Comparison of ENCODE assay signal across 1 cellular context in the genomic region with DNA sequence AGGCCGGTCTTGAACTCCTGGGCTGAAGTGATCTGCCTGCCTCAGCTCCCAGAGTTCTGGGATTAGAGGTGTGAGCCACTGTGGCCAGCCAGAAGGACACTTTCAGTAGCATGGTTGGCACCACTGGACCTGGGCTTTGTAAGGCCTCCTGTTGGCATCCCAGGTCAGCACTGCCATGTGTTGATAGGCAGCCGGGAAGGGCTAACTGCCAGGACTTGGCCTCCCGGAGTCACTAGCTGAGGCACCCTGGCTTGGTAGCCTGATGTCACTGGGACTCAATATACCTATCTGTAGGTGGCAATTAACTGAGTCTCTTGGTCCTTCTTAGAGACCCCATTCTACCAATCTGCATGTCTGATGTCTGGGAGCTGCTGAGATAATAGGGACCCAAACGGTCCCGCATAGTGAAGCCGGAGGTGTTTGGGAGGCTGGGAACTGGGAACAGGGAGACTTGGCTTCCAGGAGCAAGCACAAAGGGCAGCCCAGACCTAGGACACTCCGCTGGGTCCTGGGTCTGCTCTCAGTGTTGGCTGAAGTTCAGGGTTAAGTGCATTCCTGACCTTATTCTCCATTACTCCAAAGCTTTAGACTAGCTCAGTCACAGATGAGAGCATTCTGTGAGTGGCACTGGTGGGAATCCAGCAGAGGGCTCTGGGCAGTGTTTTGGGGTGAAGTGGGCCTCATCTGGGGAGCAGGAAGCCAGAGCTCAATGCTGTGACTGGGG.
TF ChIP-seq lines count a peak whose summit lies in the region.

No MANE protein-coding gene starts in this region.

TF ChIP-seq in GM12878, 131 proteins besides CTCF, POLR2A, EP300 and RAD21:
- TF ChIP-seq, protein P1, sequence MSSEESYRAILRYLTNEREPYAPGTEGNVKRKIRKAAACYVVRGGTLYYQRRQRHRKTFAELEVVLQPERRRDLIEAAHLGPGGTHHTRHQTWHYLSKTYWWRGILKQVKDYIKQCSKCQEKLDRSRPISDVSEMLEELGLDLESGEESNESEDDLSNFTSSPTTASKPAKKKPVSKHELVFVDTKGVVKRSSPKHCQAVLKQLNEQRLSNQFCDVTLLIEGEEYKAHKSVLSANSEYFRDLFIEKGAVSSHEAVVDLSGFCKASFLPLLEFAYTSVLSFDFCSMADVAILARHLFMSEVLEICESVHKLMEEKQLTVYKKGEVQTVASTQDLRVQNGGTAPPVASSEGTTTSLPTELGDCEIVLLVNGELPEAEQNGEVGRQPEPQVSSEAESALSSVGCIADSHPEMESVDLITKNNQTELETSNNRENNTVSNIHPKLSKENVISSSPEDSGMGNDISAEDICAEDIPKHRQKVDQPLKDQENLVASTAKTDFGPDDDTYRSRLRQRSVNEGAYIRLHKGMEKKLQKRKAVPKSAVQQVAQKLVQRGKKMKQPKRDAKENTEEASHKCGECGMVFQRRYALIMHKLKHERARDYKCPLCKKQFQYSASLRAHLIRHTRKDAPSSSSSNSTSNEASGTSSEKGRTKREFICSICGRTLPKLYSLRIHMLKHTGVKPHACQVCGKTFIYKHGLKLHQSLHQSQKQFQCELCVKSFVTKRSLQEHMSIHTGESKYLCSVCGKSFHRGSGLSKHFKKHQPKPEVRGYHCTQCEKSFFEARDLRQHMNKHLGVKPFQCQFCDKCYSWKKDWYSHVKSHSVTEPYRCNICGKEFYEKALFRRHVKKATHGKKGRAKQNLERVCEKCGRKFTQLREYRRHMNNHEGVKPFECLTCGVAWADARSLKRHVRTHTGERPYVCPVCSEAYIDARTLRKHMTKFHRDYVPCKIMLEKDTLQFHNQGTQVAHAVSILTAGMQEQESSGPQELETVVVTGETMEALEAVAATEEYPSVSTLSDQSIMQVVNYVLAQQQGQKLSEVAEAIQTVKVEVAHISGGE (CRISPR knock-in tag; IDR thresholded peaks at IDR 0.05): no peak
- TF ChIP-seq GATAD2B (conservative IDR thresholded peaks at IDR 0.05; ENCODE audit: low read depth) (no peak), RCOR1 (conservative IDR thresholded peaks at IDR 0.05; ENCODE audit: low read depth, low read length) (no peak), SMC3 (IDR thresholded peaks at IDR 0.05; ENCODE audit: borderline replicate concordance, low read length) (no peak), IRF4 (IDR thresholded peaks at IDR 0.05; ENCODE audit: low read depth, low read length) (no peak), ZNF217 (IDR thresholded peaks at IDR 0.05) (no peak), ASH2L (IDR thresholded peaks at IDR 0.05; ENCODE audit: borderline replicate concordance, low read depth) (no peak), STAT1 (conservative IDR thresholded peaks at IDR 0.05) (no peak), CHD4 (IDR thresholded peaks at IDR 0.05) (no peak), IKZF1 (conservative IDR thresholded peaks at IDR 0.05) (no peak), MYB (IDR thresholded peaks at IDR 0.05; ENCODE audit: borderline replicate concordance, low read depth, low read length) (no peak), LARP7 (IDR thresholded peaks at IDR 0.05) (no peak), SUPT20H (IDR thresholded peaks at IDR 0.05; ENCODE audit: borderline replicate concordance, control insufficient read depth, low read depth, low read length) (no peak)
- TF ChIP-seq, protein P2, sequence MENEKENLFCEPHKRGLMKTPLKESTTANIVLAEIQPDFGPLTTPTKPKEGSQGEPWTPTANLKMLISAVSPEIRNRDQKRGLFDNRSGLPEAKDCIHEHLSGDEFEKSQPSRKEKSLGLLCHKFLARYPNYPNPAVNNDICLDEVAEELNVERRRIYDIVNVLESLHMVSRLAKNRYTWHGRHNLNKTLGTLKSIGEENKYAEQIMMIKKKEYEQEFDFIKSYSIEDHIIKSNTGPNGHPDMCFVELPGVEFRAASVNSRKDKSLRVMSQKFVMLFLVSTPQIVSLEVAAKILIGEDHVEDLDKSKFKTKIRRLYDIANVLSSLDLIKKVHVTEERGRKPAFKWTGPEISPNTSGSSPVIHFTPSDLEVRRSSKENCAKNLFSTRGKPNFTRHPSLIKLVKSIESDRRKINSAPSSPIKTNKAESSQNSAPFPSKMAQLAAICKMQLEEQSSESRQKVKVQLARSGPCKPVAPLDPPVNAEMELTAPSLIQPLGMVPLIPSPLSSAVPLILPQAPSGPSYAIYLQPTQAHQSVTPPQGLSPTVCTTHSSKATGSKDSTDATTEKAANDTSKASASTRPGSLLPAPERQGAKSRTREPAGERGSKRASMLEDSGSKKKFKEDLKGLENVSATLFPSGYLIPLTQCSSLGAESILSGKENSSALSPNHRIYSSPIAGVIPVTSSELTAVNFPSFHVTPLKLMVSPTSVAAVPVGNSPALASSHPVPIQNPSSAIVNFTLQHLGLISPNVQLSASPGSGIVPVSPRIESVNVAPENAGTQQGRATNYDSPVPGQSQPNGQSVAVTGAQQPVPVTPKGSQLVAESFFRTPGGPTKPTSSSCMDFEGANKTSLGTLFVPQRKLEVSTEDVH (IDR thresholded peaks at IDR 0.05; ENCODE audit: low read depth, partially characterized antibody): no peak
- TF ChIP-seq, protein P3, sequence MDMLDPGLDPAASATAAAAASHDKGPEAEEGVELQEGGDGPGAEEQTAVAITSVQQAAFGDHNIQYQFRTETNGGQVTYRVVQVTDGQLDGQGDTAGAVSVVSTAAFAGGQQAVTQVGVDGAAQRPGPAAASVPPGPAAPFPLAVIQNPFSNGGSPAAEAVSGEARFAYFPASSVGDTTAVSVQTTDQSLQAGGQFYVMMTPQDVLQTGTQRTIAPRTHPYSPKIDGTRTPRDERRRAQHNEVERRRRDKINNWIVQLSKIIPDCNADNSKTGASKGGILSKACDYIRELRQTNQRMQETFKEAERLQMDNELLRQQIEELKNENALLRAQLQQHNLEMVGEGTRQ (IDR thresholded peaks at IDR 0.05; ENCODE audit: borderline replicate concordance, low read depth, low read length): no peak
- TF ChIP-seq, protein P4, sequence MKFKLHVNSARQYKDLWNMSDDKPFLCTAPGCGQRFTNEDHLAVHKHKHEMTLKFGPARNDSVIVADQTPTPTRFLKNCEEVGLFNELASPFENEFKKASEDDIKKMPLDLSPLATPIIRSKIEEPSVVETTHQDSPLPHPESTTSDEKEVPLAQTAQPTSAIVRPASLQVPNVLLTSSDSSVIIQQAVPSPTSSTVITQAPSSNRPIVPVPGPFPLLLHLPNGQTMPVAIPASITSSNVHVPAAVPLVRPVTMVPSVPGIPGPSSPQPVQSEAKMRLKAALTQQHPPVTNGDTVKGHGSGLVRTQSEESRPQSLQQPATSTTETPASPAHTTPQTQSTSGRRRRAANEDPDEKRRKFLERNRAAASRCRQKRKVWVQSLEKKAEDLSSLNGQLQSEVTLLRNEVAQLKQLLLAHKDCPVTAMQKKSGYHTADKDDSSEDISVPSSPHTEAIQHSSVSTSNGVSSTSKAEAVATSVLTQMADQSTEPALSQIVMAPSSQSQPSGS (IDR thresholded peaks at IDR 0.05; ENCODE audit: low read length): no peak
- TF ChIP-seq, protein P5, sequence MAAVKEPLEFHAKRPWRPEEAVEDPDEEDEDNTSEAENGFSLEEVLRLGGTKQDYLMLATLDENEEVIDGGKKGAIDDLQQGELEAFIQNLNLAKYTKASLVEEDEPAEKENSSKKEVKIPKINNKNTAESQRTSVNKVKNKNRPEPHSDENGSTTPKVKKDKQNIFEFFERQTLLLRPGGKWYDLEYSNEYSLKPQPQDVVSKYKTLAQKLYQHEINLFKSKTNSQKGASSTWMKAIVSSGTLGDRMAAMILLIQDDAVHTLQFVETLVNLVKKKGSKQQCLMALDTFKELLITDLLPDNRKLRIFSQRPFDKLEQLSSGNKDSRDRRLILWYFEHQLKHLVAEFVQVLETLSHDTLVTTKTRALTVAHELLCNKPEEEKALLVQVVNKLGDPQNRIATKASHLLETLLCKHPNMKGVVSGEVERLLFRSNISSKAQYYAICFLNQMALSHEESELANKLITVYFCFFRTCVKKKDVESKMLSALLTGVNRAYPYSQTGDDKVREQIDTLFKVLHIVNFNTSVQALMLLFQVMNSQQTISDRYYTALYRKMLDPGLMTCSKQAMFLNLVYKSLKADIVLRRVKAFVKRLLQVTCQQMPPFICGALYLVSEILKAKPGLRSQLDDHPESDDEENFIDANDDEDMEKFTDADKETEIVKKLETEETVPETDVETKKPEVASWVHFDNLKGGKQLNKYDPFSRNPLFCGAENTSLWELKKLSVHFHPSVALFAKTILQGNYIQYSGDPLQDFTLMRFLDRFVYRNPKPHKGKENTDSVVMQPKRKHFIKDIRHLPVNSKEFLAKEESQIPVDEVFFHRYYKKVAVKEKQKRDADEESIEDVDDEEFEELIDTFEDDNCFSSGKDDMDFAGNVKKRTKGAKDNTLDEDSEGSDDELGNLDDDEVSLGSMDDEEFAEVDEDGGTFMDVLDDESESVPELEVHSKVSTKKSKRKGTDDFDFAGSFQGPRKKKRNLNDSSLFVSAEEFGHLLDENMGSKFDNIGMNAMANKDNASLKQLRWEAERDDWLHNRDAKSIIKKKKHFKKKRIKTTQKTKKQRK (IDR thresholded peaks at IDR 0.05; ENCODE audit: low read depth, low read length): no peak
- TF ChIP-seq, protein P6, sequence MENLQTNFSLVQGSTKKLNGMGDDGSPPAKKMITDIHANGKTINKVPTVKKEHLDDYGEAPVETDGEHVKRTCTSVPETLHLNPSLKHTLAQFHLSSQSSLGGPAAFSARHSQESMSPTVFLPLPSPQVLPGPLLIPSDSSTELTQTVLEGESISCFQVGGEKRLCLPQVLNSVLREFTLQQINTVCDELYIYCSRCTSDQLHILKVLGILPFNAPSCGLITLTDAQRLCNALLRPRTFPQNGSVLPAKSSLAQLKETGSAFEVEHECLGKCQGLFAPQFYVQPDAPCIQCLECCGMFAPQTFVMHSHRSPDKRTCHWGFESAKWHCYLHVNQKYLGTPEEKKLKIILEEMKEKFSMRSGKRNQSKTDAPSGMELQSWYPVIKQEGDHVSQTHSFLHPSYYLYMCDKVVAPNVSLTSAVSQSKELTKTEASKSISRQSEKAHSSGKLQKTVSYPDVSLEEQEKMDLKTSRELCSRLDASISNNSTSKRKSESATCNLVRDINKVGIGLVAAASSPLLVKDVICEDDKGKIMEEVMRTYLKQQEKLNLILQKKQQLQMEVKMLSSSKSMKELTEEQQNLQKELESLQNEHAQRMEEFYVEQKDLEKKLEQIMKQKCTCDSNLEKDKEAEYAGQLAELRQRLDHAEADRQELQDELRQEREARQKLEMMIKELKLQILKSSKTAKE (IDR thresholded peaks at IDR 0.05; ENCODE audit: low read depth, poor library complexity, severe bottlenecking): no peak
